Comparison of ENCODE assay signal across 1 cellular context in genomic region chr2:203813684-203814083, GRCh38.
TF ChIP-seq lines count a peak whose summit lies in the region.

No MANE protein-coding gene starts in this region.

TF ChIP-seq in endothelial cell of umbilical vein, 7 proteins besides CTCF, POLR2A, EP300 and RAD21:
- no peak for TF ChIP-seq JUN (IDR thresholded peaks at IDR 0.05; ENCODE audit: borderline replicate concordance, insufficient read depth, insufficient read length, low read depth)
- no peak for TF ChIP-seq MYC (IDR thresholded peaks at IDR 0.05; ENCODE audit: low read depth, low read length)
- no peak for TF ChIP-seq FOS (IDR thresholded peaks at IDR 0.05; ENCODE audit: borderline replicate concordance, insufficient read depth, low read length)
- no peak for TF ChIP-seq GATA2 (IDR thresholded peaks at IDR 0.05; ENCODE audit: insufficient read depth, insufficient read length, low read depth, low read length)
- no peak for TF ChIP-seq MAX (IDR thresholded peaks at IDR 0.05; ENCODE audit: insufficient read depth, insufficient read length)
- no peak for TF ChIP-seq EZH2 (IDR thresholded peaks at IDR 0.05; ENCODE audit: borderline replicate concordance, low read depth, low read length, severe bottlenecking)
- no peak for TF ChIP-seq POLR2AphosphoS5 (IDR thresholded peaks at IDR 0.05; ENCODE audit: insufficient read depth, low read depth, low read length)
